1 cellular context compared by ENCODE assay signal in the genomic region with DNA sequence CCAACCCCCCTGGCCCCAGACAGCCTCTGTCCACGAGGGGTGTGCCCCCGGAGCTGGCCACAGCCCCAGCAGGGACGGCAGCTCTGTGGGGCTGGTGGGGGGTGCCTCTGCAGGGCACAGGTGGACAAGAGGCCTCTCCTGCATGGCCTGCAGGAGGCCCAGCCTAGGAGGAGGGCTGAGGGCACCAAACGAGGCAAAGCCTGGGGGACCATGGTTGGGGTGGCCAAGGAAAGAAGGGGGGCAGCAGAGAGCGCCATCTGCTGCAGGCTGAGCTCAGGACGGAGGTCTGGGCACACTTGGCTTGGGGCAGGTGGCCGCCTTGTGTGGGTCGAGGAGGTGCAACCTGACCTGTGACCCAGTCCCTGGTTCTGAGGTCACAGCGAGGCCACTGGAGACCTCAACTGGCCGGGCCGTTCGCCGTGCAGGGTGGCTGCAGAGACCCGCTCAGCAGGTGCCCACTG.
A peak's percentile ranks its signal among the peaks of the same experiment; 100 is the strongest.
TF ChIP-seq lines count a peak whose summit lies in the region.

No MANE protein-coding gene starts in this region.

TF ChIP-seq in H1, 55 proteins besides CTCF, POLR2A, EP300 and RAD21:
- TF ChIP-seq, protein P1, sequence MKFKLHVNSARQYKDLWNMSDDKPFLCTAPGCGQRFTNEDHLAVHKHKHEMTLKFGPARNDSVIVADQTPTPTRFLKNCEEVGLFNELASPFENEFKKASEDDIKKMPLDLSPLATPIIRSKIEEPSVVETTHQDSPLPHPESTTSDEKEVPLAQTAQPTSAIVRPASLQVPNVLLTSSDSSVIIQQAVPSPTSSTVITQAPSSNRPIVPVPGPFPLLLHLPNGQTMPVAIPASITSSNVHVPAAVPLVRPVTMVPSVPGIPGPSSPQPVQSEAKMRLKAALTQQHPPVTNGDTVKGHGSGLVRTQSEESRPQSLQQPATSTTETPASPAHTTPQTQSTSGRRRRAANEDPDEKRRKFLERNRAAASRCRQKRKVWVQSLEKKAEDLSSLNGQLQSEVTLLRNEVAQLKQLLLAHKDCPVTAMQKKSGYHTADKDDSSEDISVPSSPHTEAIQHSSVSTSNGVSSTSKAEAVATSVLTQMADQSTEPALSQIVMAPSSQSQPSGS (IDR thresholded peaks at IDR 0.05; ENCODE audit: low read length): no peak
- TF ChIP-seq, protein P2, sequence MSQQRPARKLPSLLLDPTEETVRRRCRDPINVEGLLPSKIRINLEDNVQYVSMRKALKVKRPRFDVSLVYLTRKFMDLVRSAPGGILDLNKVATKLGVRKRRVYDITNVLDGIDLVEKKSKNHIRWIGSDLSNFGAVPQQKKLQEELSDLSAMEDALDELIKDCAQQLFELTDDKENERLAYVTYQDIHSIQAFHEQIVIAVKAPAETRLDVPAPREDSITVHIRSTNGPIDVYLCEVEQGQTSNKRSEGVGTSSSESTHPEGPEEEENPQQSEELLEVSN (IDR thresholded peaks at IDR 0.05): peak; percentile 54; the same call in 1 of the 2 replicates
- TF ChIP-seq, protein P3, sequence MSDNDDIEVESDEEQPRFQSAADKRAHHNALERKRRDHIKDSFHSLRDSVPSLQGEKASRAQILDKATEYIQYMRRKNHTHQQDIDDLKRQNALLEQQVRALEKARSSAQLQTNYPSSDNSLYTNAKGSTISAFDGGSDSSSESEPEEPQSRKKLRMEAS (IDR thresholded peaks at IDR 0.05): peak; percentile 69; the same call in 1 of the 2 replicates
- TF ChIP-seq SP4 (IDR thresholded peaks at IDR 0.05; ENCODE audit: low read length) (no peak), MAFK (IDR thresholded peaks at IDR 0.05; ENCODE audit: low read depth, low read length) (no peak), ASH2L (IDR thresholded peaks at IDR 0.05; ENCODE audit: low read length) (no peak)
